1 cellular context compared by ENCODE assay signal in genomic region chr2:235049069-235049468, GRCh38.
TF ChIP-seq lines count a peak whose summit lies in the region.

No MANE protein-coding gene starts in this region.

TF ChIP-seq in GM23338, 12 proteins besides CTCF, POLR2A, EP300 and RAD21 (continued from another document):
- TF ChIP-seq, protein P1, sequence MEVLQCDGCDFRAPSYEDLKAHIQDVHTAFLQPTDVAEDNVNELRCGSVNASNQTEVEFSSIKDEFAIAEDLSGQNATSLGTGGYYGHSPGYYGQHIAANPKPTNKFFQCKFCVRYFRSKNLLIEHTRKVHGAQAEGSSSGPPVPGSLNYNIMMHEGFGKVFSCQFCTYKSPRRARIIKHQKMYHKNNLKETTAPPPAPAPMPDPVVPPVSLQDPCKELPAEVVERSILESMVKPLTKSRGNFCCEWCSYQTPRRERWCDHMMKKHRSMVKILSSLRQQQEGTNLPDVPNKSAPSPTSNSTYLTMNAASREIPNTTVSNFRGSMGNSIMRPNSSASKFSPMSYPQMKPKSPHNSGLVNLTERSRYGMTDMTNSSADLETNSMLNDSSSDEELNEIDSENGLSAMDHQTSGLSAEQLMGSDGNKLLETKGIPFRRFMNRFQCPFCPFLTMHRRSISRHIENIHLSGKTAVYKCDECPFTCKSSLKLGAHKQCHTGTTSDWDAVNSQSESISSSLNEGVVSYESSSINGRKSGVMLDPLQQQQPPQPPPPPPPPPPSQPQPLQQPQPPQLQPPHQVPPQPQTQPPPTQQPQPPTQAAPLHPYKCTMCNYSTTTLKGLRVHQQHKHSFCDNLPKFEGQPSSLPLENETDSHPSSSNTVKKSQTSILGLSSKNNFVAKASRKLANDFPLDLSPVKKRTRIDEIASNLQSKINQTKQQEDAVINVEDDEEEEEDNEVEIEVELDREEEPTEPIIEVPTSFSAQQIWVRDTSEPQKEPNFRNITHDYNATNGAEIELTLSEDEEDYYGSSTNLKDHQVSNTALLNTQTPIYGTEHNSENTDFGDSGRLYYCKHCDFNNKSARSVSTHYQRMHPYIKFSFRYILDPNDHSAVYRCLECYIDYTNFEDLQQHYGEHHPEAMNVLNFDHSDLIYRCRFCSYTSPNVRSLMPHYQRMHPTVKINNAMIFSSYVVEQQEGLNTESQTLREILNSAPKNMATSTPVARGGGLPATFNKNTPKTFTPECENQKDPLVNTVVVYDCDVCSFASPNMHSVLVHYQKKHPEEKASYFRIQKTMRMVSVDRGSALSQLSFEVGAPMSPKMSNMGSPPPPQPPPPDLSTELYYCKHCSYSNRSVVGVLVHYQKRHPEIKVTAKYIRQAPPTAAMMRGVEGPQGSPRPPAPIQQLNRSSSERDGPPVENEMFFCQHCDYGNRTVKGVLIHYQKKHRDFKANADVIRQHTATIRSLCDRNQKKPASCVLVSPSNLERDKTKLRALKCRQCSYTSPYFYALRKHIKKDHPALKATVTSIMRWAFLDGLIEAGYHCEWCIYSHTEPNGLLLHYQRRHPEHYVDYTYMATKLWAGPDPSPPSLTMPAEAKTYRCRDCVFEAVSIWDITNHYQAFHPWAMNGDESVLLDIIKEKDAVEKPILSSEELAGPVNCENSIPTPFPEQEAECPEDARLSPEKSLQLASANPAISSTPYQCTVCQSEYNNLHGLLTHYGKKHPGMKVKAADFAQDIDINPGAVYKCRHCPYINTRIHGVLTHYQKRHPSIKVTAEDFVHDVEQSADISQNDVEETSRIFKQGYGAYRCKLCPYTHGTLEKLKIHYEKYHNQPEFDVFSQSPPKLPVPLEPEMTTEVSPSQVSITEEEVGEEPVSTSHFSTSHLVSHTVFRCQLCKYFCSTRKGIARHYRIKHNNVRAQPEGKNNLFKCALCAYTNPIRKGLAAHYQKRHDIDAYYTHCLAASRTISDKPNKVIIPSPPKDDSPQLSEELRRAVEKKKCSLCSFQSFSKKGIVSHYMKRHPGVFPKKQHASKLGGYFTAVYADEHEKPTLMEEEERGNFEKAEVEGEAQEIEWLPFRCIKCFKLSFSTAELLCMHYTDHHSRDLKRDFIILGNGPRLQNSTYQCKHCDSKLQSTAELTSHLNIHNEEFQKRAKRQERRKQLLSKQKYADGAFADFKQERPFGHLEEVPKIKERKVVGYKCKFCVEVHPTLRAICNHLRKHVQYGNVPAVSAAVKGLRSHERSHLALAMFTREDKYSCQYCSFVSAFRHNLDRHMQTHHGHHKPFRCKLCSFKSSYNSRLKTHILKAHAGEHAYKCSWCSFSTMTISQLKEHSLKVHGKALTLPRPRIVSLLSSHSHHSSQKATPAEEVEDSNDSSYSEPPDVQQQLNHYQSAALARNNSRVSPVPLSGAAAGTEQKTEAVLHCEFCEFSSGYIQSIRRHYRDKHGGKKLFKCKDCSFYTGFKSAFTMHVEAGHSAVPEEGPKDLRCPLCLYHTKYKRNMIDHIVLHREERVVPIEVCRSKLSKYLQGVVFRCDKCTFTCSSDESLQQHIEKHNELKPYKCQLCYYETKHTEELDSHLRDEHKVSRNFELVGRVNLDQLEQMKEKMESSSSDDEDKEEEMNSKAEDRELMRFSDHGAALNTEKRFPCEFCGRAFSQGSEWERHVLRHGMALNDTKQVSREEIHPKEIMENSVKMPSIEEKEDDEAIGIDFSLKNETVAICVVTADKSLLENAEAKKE (CRISPR knock-in tag; IDR thresholded peaks at IDR 0.05), result no peak
- TF ChIP-seq EZH2phosphoT487 (IDR thresholded peaks at IDR 0.05; ENCODE audit: unreplicated experiment) (no peak), CREB1 (CRISPR knock-in tag; IDR thresholded peaks at IDR 0.05; ENCODE audit: low read depth) (no peak), JUNB (IDR thresholded peaks at IDR 0.05; ENCODE audit: unreplicated experiment) (no peak)
